ENCODE assay signal across 14 cellular contexts in genomic region chr4:154720123-154720522, GRCh38. TPM values are rescaled to one million over a fixed set of nuclear protein-coding genes. Genes with fewer than 3 reads are reported as not detected.
DNase-seq lines count a peak whose midpoint lies in the region; ATAC-seq and TF ChIP-seq lines count a peak whose summit lies in the region.
"Had no signal": no experiment of that assay in that cellular context is flagged by ENCODE, and none has a peak within 500 bp of the region (broad histone marks: within the 10 kb centered on the region; RNA-seq: fewer than 3 reads in every experiment).

No MANE protein-coding gene starts in this region.

- intact Hi-C loops in tibial artery (cut with DNase I; ENCODE audit: low total_unique reads), result no loop called here

- H3K27ac ChIP-seq in tibial artery, result no peak overlapping the region
- H3K27ac ChIP-seq: coronary artery, thoracic aorta had no signal

- peaks cover 17% of the 10 kb centered on the region for H3K4me1 Mint-ChIP-seq in activated CD8-positive, alpha-beta memory T cell treated with anti-CD3 and anti-CD28 coated beads, Interleukin-2, amount 10 ng/mL, durations not matched to agents 7 days and 5 days
- H3K4me1 Mint-ChIP-seq: memory B cell had no signal

- CTCF ChIA-PET in activated CD8-positive, alpha-beta memory T cell treated with anti-CD3 and anti-CD28 coated beads, Interleukin-2, amount 10 ng/mL, durations not matched to agents 7 days and 5 days (lab: Charles Lee), result no interaction called here

- H3K27me3 ChIP-seq in tibial artery, result no peaks in the 10 kb centered on the region

- DNase-seq in activated CD8-positive, alpha-beta memory T cell treated with anti-CD3 and anti-CD28 coated beads, Interleukin-2, amount 10 ng/mL, durations not matched to agents 7 days and 5 days, result no peak
- DNase-seq in activated CD8-positive, alpha-beta memory T cell treated with anti-CD3 and anti-CD28 coated beads for 24 hours, result no peak
- DNase-seq in renal cortical epithelial cell (ENCODE audit: low read depth) (peak; percentile 97), ureter (ENCODE audit: low spot score) (no peak), tibial artery (no peak)
- no peak for DNase-seq in stimulated activated CD4-positive, alpha-beta T cell treated with anti-CD3 and anti-CD28 coated beads, Interleukin-4, amount 100 ng/mL, for 1 hour
- DNase-seq: activated naive CD4-positive, alpha-beta T cell; NCI-H1694 had no signal

- no peaks in the 10 kb centered on the region for H3K4me1 ChIP-seq in tibial artery

- H3K36me3 Mint-ChIP-seq in activated CD8-positive, alpha-beta memory T cell treated with anti-CD3 and anti-CD28 coated beads, Interleukin-2, amount 10 ng/mL, durations not matched to agents 7 days and 5 days, result no peaks in the 10 kb centered on the region
- H3K36me3 Mint-ChIP-seq: memory B cell, WTC11 had no signal

- peak; percentile 68 for ATAC-seq in activated CD8-positive, alpha-beta memory T cell treated with anti-CD3 and anti-CD28 coated beads, Interleukin-2, amount 10 ng/mL, durations not matched to agents 7 days and 5 days
- ATAC-seq in HG02840 (IDR thresholded peaks at IDR 0.05; ENCODE audit: low FRiP score, unreplicated experiment), result peak; percentile 74
- peak; percentile 82 for ATAC-seq in HG03558 (IDR thresholded peaks at IDR 0.05; ENCODE audit: extremely low read depth, unreplicated experiment)

- H3K4me3 ChIP-seq in tibial artery, result no peak overlapping the region
- H3K4me3 ChIP-seq: coronary artery, thoracic aorta had no signal

- H3K9me3 ChIP-seq in tibial artery, result no peaks in the 10 kb centered on the region
- H3K9me3 ChIP-seq: thoracic aorta had no signal

- H3K4me3 Mint-ChIP-seq in activated CD8-positive, alpha-beta memory T cell treated with anti-CD3 and anti-CD28 coated beads, Interleukin-2, amount 10 ng/mL, durations not matched to agents 7 days and 5 days, result no peak overlapping the region
- H3K4me3 Mint-ChIP-seq: memory B cell, WTC11 had no signal

- TF ChIP-seq CTCF in tibial artery (IDR thresholded peaks at IDR 0.05), result no peak

- H3K9me3 Mint-ChIP-seq in activated CD8-positive, alpha-beta memory T cell treated with anti-CD3 and anti-CD28 coated beads, Interleukin-2, amount 10 ng/mL, durations not matched to agents 7 days and 5 days (ENCODE audit: low read depth), result no peaks in the 10 kb centered on the region
- H3K9me3 Mint-ChIP-seq: memory B cell, WTC11 had no signal

- H3K36me3 ChIP-seq in tibial artery, result no peaks in the 10 kb centered on the region
- H3K36me3 ChIP-seq: thoracic aorta had no signal

- H3K27me3 Mint-ChIP-seq in activated CD8-positive, alpha-beta memory T cell treated with anti-CD3 and anti-CD28 coated beads, Interleukin-2, amount 10 ng/mL, durations not matched to agents 7 days and 5 days, result peaks cover 11% of the 10 kb centered on the region

- H3K27ac Mint-ChIP-seq in activated CD8-positive, alpha-beta memory T cell treated with anti-CD3 and anti-CD28 coated beads, Interleukin-2, amount 10 ng/mL, durations not matched to agents 7 days and 5 days, result no peak overlapping the region
- H3K27ac Mint-ChIP-seq: memory B cell, WTC11 had no signal

RNA-seq across cellular contexts. Expression of gene LRAT, which starts 23.7 kb away (rescaled TPM):
- not detected for total RNA-seq in activated CD8-positive, alpha-beta memory T cell treated with anti-CD3 and anti-CD28 coated beads, Interleukin-2, amount 10 ng/mL, durations not matched to agents 7 days and 5 days
- total RNA-seq in renal cortical epithelial cell (0.17 and 3.2 TPM in 2 replicates), ureter (1.1 TPM)
- total RNA-seq: thoracic aorta had no signal
